Comparison of ENCODE assay signal across 1 cellular context in the genomic region with DNA sequence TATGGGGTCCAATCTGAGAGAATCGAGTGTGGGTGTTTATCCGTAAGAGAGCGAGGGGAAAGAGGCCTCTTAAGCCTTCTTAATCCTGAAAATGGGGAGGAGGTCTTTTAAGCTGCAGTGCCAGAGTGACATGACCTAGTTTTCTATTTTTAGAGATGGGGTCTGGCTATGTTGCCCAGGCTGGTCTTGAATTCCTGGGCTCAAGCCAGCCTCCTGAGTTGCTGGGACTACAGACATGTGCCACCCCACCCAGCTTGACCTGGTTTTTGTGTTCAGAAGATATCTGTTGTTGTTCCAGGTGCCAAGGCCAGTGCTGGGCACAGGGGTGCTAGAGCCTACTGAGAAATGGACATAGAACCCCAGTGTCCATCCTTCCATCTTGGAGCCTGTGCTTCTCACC.
TF ChIP-seq lines count a peak whose summit lies in the region.

No MANE protein-coding gene starts in this region.

TF ChIP-seq in H1, 55 proteins besides CTCF, POLR2A, EP300 and RAD21:
- TF ChIP-seq CBX5 (IDR thresholded peaks at IDR 0.05; ENCODE audit: low read depth, low read length) (no peak), RBBP5 (IDR thresholded peaks at IDR 0.05; ENCODE audit: borderline replicate concordance, low read depth, low read length) (no peak), SAP30 (IDR thresholded peaks at IDR 0.05; ENCODE audit: insufficient read depth, insufficient replicate concordance, low read length) (no peak), TEAD4 (IDR thresholded peaks at IDR 0.05; ENCODE audit: low read depth, low read length) (no peak), TCF12 (IDR thresholded peaks at IDR 0.05; ENCODE audit: low read depth, low read length) (no peak)
